8 cellular contexts compared by ENCODE assay signal in genomic region chrX:110146521-110146920, GRCh38.
DNase-seq lines count a peak whose midpoint lies in the region; ATAC-seq, FAIRE-seq and TF ChIP-seq lines count a peak whose summit lies in the region.

No MANE protein-coding gene starts in this region.

- H3K27ac ChIP-seq in coronary artery: no peak overlapping the region

- peaks cover 28% of the 10 kb centered on the region for H3K36me3 Mint-ChIP-seq in stimulated activated memory B cell treated with anti-CD40 and anti-IgM and Interleukin-4, amounts not matched to agents 10 μg/mL and 1 μg/mL and 100 μg/mL, for 72 hours

- no peaks in the 10 kb centered on the region for H3K9me3 Mint-ChIP-seq in stimulated activated memory B cell treated with anti-CD40 and anti-IgM and Interleukin-4, amounts not matched to agents 10 μg/mL and 1 μg/mL and 100 μg/mL, for 72 hours

- FAIRE-seq in D721Med (lab: Jason Lieb, UNC) (no peak), HTR-8/SVneo (lab: Jason Lieb, UNC) (no peak)

- H3K27me3 Mint-ChIP-seq in stimulated activated memory B cell treated with anti-CD40 and anti-IgM and Interleukin-4, amounts not matched to agents 10 μg/mL and 1 μg/mL and 100 μg/mL, for 72 hours: no peaks in the 10 kb centered on the region

- H3K27ac Mint-ChIP-seq in stimulated activated memory B cell treated with anti-CD40 and anti-IgM and Interleukin-4, amounts not matched to agents 10 μg/mL and 1 μg/mL and 100 μg/mL, for 72 hours: no peak overlapping the region

- peak; percentile 58 for TF ChIP-seq CTCF in D721Med (IDR thresholded peaks at IDR 0.05; ENCODE audit: insufficient read depth, missing control alignments)
- peak; percentile 43 for TF ChIP-seq CTCF in coronary artery (IDR thresholded peaks at IDR 0.05)

- DNase-seq in D721Med (ENCODE audit: insufficient read length, low spot score): no peak
- peak; percentile 5 for DNase-seq in HTR-8/SVneo (ENCODE audit: insufficient read length, low spot score)
- DNase-seq in coronary artery (ENCODE audit: low spot score): no peak
- DNase-seq in medulla oblongata (ENCODE audit: extremely low spot score): peak; percentile 66
- DNase-seq in ecto neural progenitor cell (ENCODE audit: low spot score): no peak

- ATAC-seq in GM19023 (IDR thresholded peaks at IDR 0.05; ENCODE audit: unreplicated experiment) (peak; percentile 63), SK-N-SH treated with all-trans-retinoic acid at 6 μM for 48 hours (peak; percentile 82)
- ATAC-seq in stimulated activated memory B cell treated with anti-CD40 and anti-IgM and Interleukin-4, amounts not matched to agents 10 μg/mL and 1 μg/mL and 100 μg/mL, for 72 hours: no peak

- H3K4me3 ChIP-seq in coronary artery: no peak overlapping the region

- H3K4me3 Mint-ChIP-seq in stimulated activated memory B cell treated with anti-CD40 and anti-IgM and Interleukin-4, amounts not matched to agents 10 μg/mL and 1 μg/mL and 100 μg/mL, for 72 hours: no peak overlapping the region

- no peaks in the 10 kb centered on the region for H3K4me1 Mint-ChIP-seq in stimulated activated memory B cell treated with anti-CD40 and anti-IgM and Interleukin-4, amounts not matched to agents 10 μg/mL and 1 μg/mL and 100 μg/mL, for 72 hours

TF ChIP-seq in SK-N-SH treated with all-trans-retinoic acid at 6 μM for 48 hours, 23 proteins besides CTCF, POLR2A, EP300 and RAD21:
- TF ChIP-seq PATZ1 (CRISPR knock-in tag; IDR thresholded peaks at IDR 0.05; ENCODE audit: borderline replicate concordance): no peak
- TF ChIP-seq CSDC2 (CRISPR knock-in tag; IDR thresholded peaks at IDR 0.05): no peak
- TF ChIP-seq RARB (CRISPR knock-in tag; IDR thresholded peaks at IDR 0.05): no peak
- no peak for TF ChIP-seq ZNF565 (CRISPR knock-in tag; conservative IDR thresholded peaks at IDR 0.05; ENCODE audit: low read depth)
- TF ChIP-seq ISL1 (CRISPR knock-in tag; IDR thresholded peaks at IDR 0.05): no peak
- TF ChIP-seq PPARA (CRISPR knock-in tag; IDR thresholded peaks at IDR 0.05; ENCODE audit: borderline replicate concordance): no peak
- TF ChIP-seq TSHZ2 (CRISPR knock-in tag; IDR thresholded peaks at IDR 0.05): no peak
- TF ChIP-seq ZNF8 (CRISPR knock-in tag; IDR thresholded peaks at IDR 0.05): no peak
- TF ChIP-seq ESRRG (CRISPR knock-in tag; IDR thresholded peaks at IDR 0.05): no peak
- TF ChIP-seq ZC3H10 (CRISPR knock-in tag; IDR thresholded peaks at IDR 0.05): no peak
- no peak for TF ChIP-seq ZFP30 (CRISPR knock-in tag; IDR thresholded peaks at IDR 0.05)

Comparison
In these comparisons a context has a peak if more than half of its experiments do, and no peak if none do; other contexts are left out.
1. DNase-seq: peak in HTR-8/SVneo (single experiment) and medulla oblongata (single experiment); none in D721Med (single experiment), coronary artery (single experiment) and ecto neural progenitor cell (single experiment).